ENCODE assay signal across 8 cellular contexts in the genomic region with DNA sequence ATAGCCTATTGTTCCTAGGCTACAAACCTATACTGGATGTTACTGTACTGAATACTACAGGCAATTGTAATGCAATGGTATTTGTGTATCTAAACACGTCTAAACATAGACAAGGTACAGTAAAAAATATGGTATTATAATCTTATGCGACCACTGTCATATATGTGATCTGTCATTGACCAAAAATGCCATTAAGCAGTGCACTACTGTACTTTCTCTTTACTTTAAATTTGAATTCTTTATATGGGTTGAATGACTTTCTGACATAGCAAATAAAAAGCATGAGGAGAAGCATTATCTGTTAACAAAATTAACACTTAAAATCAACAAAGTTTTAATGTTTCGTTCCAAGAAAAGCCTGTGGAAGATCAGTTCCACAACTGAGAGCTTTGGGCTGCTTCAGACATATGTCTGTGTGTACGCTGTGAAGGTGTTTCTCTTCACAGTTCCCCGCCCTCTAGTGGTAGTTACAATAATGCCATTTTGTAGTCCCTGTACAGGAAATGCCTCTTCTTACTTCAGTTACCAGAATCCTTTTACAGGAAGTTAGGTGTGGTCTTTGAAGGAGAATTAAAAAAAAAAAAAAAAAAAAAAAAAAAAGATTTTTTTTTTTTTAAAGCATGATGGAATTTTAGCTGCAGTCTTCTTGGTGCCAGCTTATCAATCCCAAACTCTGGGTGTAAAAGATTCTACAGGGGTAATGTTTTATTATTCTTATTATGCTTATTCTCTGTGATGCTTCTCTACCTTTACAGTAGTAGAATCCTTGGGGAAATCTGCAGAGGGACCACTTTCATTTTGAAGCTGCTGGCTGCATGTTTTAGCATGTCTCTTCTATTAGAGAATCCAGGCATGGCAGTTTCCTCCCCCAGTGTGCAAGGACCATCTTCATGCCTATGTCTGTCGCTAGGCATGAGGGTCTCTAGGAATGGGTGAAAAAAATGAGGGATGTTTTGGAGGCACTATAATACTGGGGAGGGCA. TPM values are rescaled to one million over a fixed set of nuclear protein-coding genes. Genes with fewer than 3 reads are reported as not detected.
A peak's percentile ranks its signal among the peaks of the same experiment; 100 is the strongest.
DNase-seq lines count a peak whose midpoint lies in the region; ATAC-seq and TF ChIP-seq lines count a peak whose summit lies in the region.

No MANE protein-coding gene starts in this region.

- H3K4me3 ChIP-seq in parathyroid adenoma (ENCODE audit: low read depth, low read length), result no peak overlapping the region

- H2AFZ ChIP-seq in parathyroid adenoma, result peak overlapping the region; percentile 45

- peak; percentile 29 for DNase-seq in activated CD4-positive, alpha-beta T cell treated with anti-CD3 and anti-CD28 coated beads for 48 hours
- no peak for DNase-seq in activated CD4-positive, alpha-beta T cell treated with anti-CD3 and anti-CD28 coated beads, Interleukin-2, amount 50 U/mL, for 1 hour
- DNase-seq in HS-27A (ENCODE audit: low read depth) (peak; percentile 58), NCI-H748 (lab: John Stamatoyannopoulos, UW; ENCODE audit: unreplicated experiment) (peak; percentile 93), head of caudate nucleus (peak in 24 of 42 donors; percentile 19 to 84 (median 50))
- peak in 1 of 2 donors; percentile 53 for DNase-seq in activated naive CD4-positive, alpha-beta T cell treated with anti-CD3 and anti-CD28 coated beads, Interleukin-2, amount 50 U/mL, for 72 hours (ENCODE audit: low spot score in 2 of 2)

- no peak overlapping the region for H3K27ac Mint-ChIP-seq in activated naive CD4-positive, alpha-beta T cell treated with anti-CD3 and anti-CD28 coated beads, Interleukin-2, amount 50 U/mL, for 72 hours

- H3K36me3 Mint-ChIP-seq in activated naive CD4-positive, alpha-beta T cell treated with anti-CD3 and anti-CD28 coated beads, Interleukin-2, amount 50 U/mL, for 72 hours, result no peaks in the 10 kb centered on the region

- no peaks in the 10 kb centered on the region for H3K4me1 ChIP-seq in parathyroid adenoma

- H3K36me3 ChIP-seq in parathyroid adenoma (ENCODE audit: control insufficient read depth, insufficient read depth, low read length), result no peaks in the 10 kb centered on the region

- no peak overlapping the region for H3K9ac ChIP-seq in parathyroid adenoma

- no peak overlapping the region for H3K27ac ChIP-seq in parathyroid adenoma

- peak overlapping the region; percentile 54 for H3K4me2 ChIP-seq in parathyroid adenoma (ENCODE audit: low read length)

- peak; percentile 74 for TF ChIP-seq CTCF in parathyroid adenoma (IDR thresholded peaks at IDR 0.05)

- H3K79me2 ChIP-seq in parathyroid adenoma, result no peaks in the 10 kb centered on the region

- no peaks in the 10 kb centered on the region for H3K27me3 ChIP-seq in parathyroid adenoma (ENCODE audit: control insufficient read depth, insufficient read depth, low read length)

- H3K9me3 Mint-ChIP-seq in activated naive CD4-positive, alpha-beta T cell treated with anti-CD3 and anti-CD28 coated beads, Interleukin-2, amount 50 U/mL, for 72 hours, result no peaks in the 10 kb centered on the region

- ATAC-seq in GM21515 (IDR thresholded peaks at IDR 0.05; ENCODE audit: unreplicated experiment), result peak; percentile 100
- ATAC-seq in activated naive CD4-positive, alpha-beta T cell treated with anti-CD3 and anti-CD28 coated beads, Interleukin-2, amount 50 U/mL, for 72 hours, result peak; percentile 100

- intact Hi-C loops in head of caudate nucleus (cut with DNase I), result loop anchor here (5.0 kb wide), 1 partner anchor 46 kb away; no protein-coding TSS in a partner anchor

- H3K9me3 ChIP-seq in parathyroid adenoma (ENCODE audit: control insufficient read depth, low read length), result no peaks in the 10 kb centered on the region

RNA-seq across cellular contexts. Expression of a gene that starts 54.5 kb away (rescaled TPM):
- total RNA-seq in activated naive CD4-positive, alpha-beta T cell treated with anti-CD3 and anti-CD28 coated beads, Interleukin-2, amount 50 U/mL, for 72 hours, result under 1 TPM; 0.11 to 0.21 TPM
